Comparison of ENCODE assay signal across 20 cellular contexts in genomic region chr4:16133406-16133805, GRCh38. TPM values are rescaled to one million over a fixed set of nuclear protein-coding genes. Genes with fewer than 3 reads are reported as not detected.
"Had no signal": no experiment of that assay in that cellular context is flagged by ENCODE, and none has a peak within 500 bp of the region (broad histone marks: within the 10 kb centered on the region; RNA-seq: fewer than 3 reads in every experiment).

No MANE protein-coding gene starts in this region.

- DNase-seq: KBM-7, MV-4-11, NCI-H1048, NCI-H1105, NCI-H1417, NCI-H1436 treated with DMSO at 0.1 percent for 48 hours, NCI-H1694, NCI-H187 treated with DMSO at 0.1 percent for 48 hours, NCI-H2029 treated with DMSO at 0.1 percent for 48 hours, NCI-H2107, NCI-H2227 treated with DMSO at 0.1 percent for 48 hours, NCI-H524, Right ventricle myocardium superior, RPMI8226, SIG-M5, SK-N-SH, SW 1271, T-cell had no signal

- ATAC-seq: T-cell had no signal

- H3K9me3 ChIP-seq: SK-N-SH had no signal

RNA-seq across cellular contexts. Expression of gene PROM1, which starts 49.6 kb away (rescaled TPM):
- total RNA-seq: LHCN-M2, MCF 10A had no signal
- polyA plus RNA-seq: SK-N-SH had no signal
